In the genomic region with DNA sequence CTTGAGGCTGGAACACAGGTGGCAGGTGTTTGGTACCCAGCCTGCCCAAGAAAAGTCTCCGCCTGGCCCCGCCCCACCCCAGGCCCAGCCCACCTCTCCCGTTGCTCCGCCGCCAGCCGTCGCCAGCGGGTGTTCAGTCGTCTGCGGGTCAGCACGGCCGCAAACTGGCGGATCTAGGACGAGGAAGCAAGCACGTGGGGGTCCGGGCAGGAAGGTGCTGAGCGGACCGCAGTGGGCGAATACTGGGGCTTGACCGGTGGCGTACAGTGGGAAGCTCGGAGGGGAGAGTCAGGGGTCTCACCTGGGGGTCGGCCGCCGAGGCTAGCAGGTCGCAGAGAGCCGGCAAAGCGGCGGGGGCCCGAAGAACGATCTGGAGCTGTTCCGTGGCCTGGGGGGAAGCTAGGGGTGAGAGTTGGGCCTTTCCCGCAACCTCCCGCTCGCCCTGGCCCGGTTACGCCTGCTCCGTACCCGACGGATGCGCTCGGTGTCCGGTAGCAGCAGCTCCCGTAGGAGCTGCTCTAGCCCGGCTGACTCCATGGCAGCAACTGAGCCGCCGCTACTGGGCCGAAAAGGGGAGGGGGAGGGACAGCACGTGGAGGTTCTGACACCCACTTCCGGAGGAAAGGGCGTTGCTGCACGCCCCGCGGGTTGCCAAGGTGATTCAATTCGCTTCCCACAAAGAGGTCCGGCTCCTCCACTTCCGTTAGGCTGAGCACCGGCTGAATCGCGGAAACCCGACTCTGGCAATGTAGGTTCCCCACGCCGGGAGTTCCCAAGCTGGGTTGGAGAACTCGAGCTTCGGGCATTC, we compare ENCODE assay signal across 8 cellular contexts. TPM values are rescaled to one million over a fixed set of nuclear protein-coding genes. Genes with fewer than 3 reads are reported as not detected.
DNase-seq lines count a peak whose midpoint lies in the region; ATAC-seq and TF ChIP-seq lines count a peak whose summit lies in the region.

A gene with protein sequence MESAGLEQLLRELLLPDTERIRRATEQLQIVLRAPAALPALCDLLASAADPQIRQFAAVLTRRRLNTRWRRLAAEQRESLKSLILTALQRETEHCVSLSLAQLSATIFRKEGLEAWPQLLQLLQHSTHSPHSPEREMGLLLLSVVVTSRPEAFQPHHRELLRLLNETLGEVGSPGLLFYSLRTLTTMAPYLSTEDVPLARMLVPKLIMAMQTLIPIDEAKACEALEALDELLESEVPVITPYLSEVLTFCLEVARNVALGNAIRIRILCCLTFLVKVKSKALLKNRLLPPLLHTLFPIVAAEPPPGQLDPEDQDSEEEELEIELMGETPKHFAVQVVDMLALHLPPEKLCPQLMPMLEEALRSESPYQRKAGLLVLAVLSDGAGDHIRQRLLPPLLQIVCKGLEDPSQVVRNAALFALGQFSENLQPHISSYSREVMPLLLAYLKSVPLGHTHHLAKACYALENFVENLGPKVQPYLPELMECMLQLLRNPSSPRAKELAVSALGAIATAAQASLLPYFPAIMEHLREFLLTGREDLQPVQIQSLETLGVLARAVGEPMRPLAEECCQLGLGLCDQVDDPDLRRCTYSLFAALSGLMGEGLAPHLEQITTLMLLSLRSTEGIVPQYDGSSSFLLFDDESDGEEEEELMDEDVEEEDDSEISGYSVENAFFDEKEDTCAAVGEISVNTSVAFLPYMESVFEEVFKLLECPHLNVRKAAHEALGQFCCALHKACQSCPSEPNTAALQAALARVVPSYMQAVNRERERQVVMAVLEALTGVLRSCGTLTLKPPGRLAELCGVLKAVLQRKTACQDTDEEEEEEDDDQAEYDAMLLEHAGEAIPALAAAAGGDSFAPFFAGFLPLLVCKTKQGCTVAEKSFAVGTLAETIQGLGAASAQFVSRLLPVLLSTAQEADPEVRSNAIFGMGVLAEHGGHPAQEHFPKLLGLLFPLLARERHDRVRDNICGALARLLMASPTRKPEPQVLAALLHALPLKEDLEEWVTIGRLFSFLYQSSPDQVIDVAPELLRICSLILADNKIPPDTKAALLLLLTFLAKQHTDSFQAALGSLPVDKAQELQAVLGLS (minus strand): TSS at position 566 of the 808 bp plus-strand sequence. CDS start 29 bp downstream, at position 537.

- H3K4me3 ChIP-seq in right atrium auricular region (peak within 1 kb of the TSS; percentile 66 to 78), psoas muscle (peak within 1 kb of the TSS; percentile 90), urinary bladder (ENCODE audit: low read depth, low read length) (peak within 1 kb of the TSS; percentile 62)

- H3K4me1 ChIP-seq in right atrium auricular region (peaks cover 0 to 19% of the 10 kb centered on the region in 2 donors), psoas muscle (peaks cover 21% of the 10 kb centered on the region), urinary bladder (ENCODE audit: insufficient read depth) (no peaks in the 10 kb centered on the region)

- TF ChIP-seq CTCF in right atrium auricular region (IDR thresholded peaks at IDR 0.05) (no peak), psoas muscle (IDR thresholded peaks at IDR 0.05) (no peak)

- ATAC-seq in GM18502 (IDR thresholded peaks at IDR 0.05; ENCODE audit: poor library complexity, unreplicated experiment): peak; percentile 84
- peak; percentile 82 for ATAC-seq in HG02943 (IDR thresholded peaks at IDR 0.05; ENCODE audit: low read depth, unreplicated experiment)
- peak; percentile 95 to 97 (median 96) for ATAC-seq in psoas muscle

- intact Hi-C loops in psoas muscle (cut with DNase I): loop anchor here in 1 of 2 donors (2.0 kb wide), 1 partner anchor 26 kb away; no protein-coding TSS in a partner anchor

- DNase-seq in NCI-H187 treated with DMSO at 0.1 percent for 48 hours (lab: John Stamatoyannopoulos, UW) (peak; percentile 91), T-helper 2 cell (peak; percentile 83 to 98 (median 93)), anterior cingulate cortex (lab: John Stamatoyannopoulos, UW) (peak; percentile 66 to 97 (median 93)), right atrium auricular region (ENCODE audit: low spot score) (peak; percentile 98), psoas muscle (peak; percentile 95 to 98)

- H3K36me3 ChIP-seq in right atrium auricular region (peaks cover 29% of the 10 kb centered on the region), psoas muscle (ENCODE audit: insufficient read depth in 1 of 2, low read depth in 1 of 2) (peaks cover 6 to 73% of the 10 kb centered on the region in 2 donors), urinary bladder (ENCODE audit: insufficient read depth) (no peaks in the 10 kb centered on the region)

- no peaks in the 10 kb centered on the region for H3K9me3 ChIP-seq in right atrium auricular region
- H3K9me3 ChIP-seq in psoas muscle: no peaks in the 10 kb centered on the region

- H3K27ac ChIP-seq in right atrium auricular region (peak within 1 kb of the TSS; percentile 61 to 64), psoas muscle (peak within 1 kb of the TSS; percentile 94), urinary bladder (ENCODE audit: low read depth) (peak within 1 kb of the TSS; percentile 16)

- H3K27me3 ChIP-seq in right atrium auricular region (no peaks in the 10 kb centered on the region), psoas muscle (ENCODE audit: insufficient read depth in 3 of 3, low read length in 2 of 3) (no peaks in the 10 kb centered on the region)

- 0 to 1% (median 0%) methylated on average over 60 to 65 of the region's 65 CpGs for WGBS in psoas muscle, 3 donors
- WGBS in urinary bladder: under 1% methylated on average over 65 of the region's 65 CpGs

RNA-seq across cellular contexts. Expression of the gene that starts here (rescaled TPM):
- total RNA-seq in right atrium auricular region (10 to 100 TPM; 12.1 to 15.7 TPM), psoas muscle (10 to 100 TPM; 35.7 to 75.9 (median 51.1) TPM), urinary bladder (9.8 TPM)
- polyA plus RNA-seq in psoas muscle (10 to 100 TPM; 28.8 to 99.7 (median 62.4) TPM), urinary bladder (24.3 TPM)

Comparison
In these comparisons a context has a peak if more than half of its experiments do, and no peak if none do; other contexts are left out.
1. Peak in every context shown above with its lines: DNase-seq, ATAC-seq, H3K4me3 ChIP-seq and H3K27ac ChIP-seq.
2. H3K27ac ChIP-seq: peak in every context shown above with its lines; median percentile 94 in psoas muscle; 62 in right atrium auricular region; 16 in urinary bladder.